9 cellular contexts compared by ENCODE assay signal in genomic region chr4:150297861-150298474, GRCh38.
DNase-seq lines count a peak whose midpoint lies in the region; ATAC-seq lines count a peak whose summit lies in the region.
"Had no signal": no experiment of that assay in that cellular context is flagged by ENCODE, and none has a peak within 500 bp of the region (broad histone marks: within the 10 kb centered on the region; RNA-seq: fewer than 3 reads in every experiment).

No MANE protein-coding gene starts in this region.

- no peaks in the 10 kb centered on the region for H3K27me3 Mint-ChIP-seq in CD4-positive, alpha-beta memory T cell

- peak; percentile 45 for ATAC-seq in GM18867 (IDR thresholded peaks at IDR 0.05; ENCODE audit: unreplicated experiment)
- no peak for ATAC-seq in stimulated activated effector memory CD8-positive, alpha-beta T cell treated with anti-CD3 and anti-CD28 coated beads, Interleukin-12 subunit alpha, Interleukin-12 subunit beta, amount 100 ng/mL, for 72 hours
- no peak for ATAC-seq in HG02642 (IDR thresholded peaks at IDR 0.05; ENCODE audit: poor library complexity, unreplicated experiment)

- peaks cover 4 to 17% of the 10 kb centered on the region in 2 donors for H3K36me3 Mint-ChIP-seq in CD4-positive, alpha-beta memory T cell
- H3K36me3 Mint-ChIP-seq in stimulated activated effector memory CD8-positive, alpha-beta T cell treated with anti-CD3 and anti-CD28 coated beads, Interleukin-12 subunit alpha, Interleukin-12 subunit beta, amount 100 ng/mL, for 72 hours, result peaks cover 12% of the 10 kb centered on the region

- no peaks in the 10 kb centered on the region for H3K9me3 ChIP-seq in CD4-positive, alpha-beta memory T cell (ENCODE audit: control insufficient read depth in 1 of 2, low read length in 2 of 2)

- no peaks in the 10 kb centered on the region for H3K27me3 ChIP-seq in CD4-positive, alpha-beta memory T cell (ENCODE audit: insufficient read depth, low read length)

- no peaks in the 10 kb centered on the region for H3K4me1 ChIP-seq in CD4-positive, alpha-beta memory T cell (ENCODE audit: insufficient read depth, low read length)

- no peak overlapping the region for H3K27ac Mint-ChIP-seq in CD4-positive, alpha-beta memory T cell
- H3K27ac Mint-ChIP-seq in stimulated activated effector memory CD8-positive, alpha-beta T cell treated with anti-CD3 and anti-CD28 coated beads, Interleukin-12 subunit alpha, Interleukin-12 subunit beta, amount 100 ng/mL, for 72 hours, result peak overlapping the region; percentile 17

- peak in 4 of 5 donors; percentile 2 to 10 (median 6) for DNase-seq in CD4-positive, alpha-beta memory T cell
- peak; percentile 43 for DNase-seq in NCI-H446 treated with DMSO at 0.1 percent for 48 hours (lab: John Stamatoyannopoulos, UW)
- peak; percentile 78 for DNase-seq in amniotic epithelial cell (ENCODE audit: low read depth)
- DNase-seq in kidney tubule cell (ENCODE audit: low spot score), result peak; percentile 61
- peak in 1 of 2 donors; percentile 53 for DNase-seq in stimulated activated effector memory CD8-positive, alpha-beta T cell treated with anti-CD3 and anti-CD28 coated beads, Interleukin-12 subunit alpha, Interleukin-12 subunit beta, amount 100 ng/mL, for 72 hours (ENCODE audit: low spot score in 2 of 2)
- no peak for DNase-seq in ecto neural progenitor cell (ENCODE audit: low spot score)

- no peaks in the 10 kb centered on the region for H3K36me3 ChIP-seq in CD4-positive, alpha-beta memory T cell (ENCODE audit: insufficient read depth, low read length)

- H3K27ac ChIP-seq in CD4-positive, alpha-beta memory T cell (ENCODE audit: low read depth, low read length), result no peak overlapping the region
- H3K27ac ChIP-seq: skin epidermis had no signal

- POLR2A ChIA-PET in CD4-positive, alpha-beta memory T cell (lab: Charles Lee; ENCODE audit: partially characterized antibody), result no interaction called here

- H3K4me3 ChIP-seq in CD4-positive, alpha-beta memory T cell (ENCODE audit: low read length in 2 of 2), result no peak overlapping the region
- H3K4me3 ChIP-seq: skin epidermis had no signal

- peaks cover 0 to 4% (median 3%) of the 10 kb centered on the region in 4 donors for H3K4me1 Mint-ChIP-seq in CD4-positive, alpha-beta memory T cell
- H3K4me1 Mint-ChIP-seq in stimulated activated effector memory CD8-positive, alpha-beta T cell treated with anti-CD3 and anti-CD28 coated beads, Interleukin-12 subunit alpha, Interleukin-12 subunit beta, amount 100 ng/mL, for 72 hours, result no peaks in the 10 kb centered on the region

- peaks cover 0 to 2% (median 0%) of the 10 kb centered on the region in 8 donors for H3K9me3 Mint-ChIP-seq in CD4-positive, alpha-beta memory T cell
- H3K9me3 Mint-ChIP-seq in stimulated activated effector memory CD8-positive, alpha-beta T cell treated with anti-CD3 and anti-CD28 coated beads, Interleukin-12 subunit alpha, Interleukin-12 subunit beta, amount 100 ng/mL, for 72 hours, result no peaks in the 10 kb centered on the region

- intact Hi-C loops in CD4-positive, alpha-beta memory T cell (cut with micrococcal nuclease), result loop anchor here (1.0 kb wide), 1 partner anchor 569 kb away; no protein-coding TSS in a partner anchor

- CTCF ChIA-PET in CD4-positive, alpha-beta memory T cell (lab: Charles Lee; ENCODE audit: partially characterized antibody), result interaction anchor here (1.0 to 3.7 kb wide), 7 partner anchors 8 to 574 kb away, joined by 3 to 28 read pairs (median 4); no protein-coding TSS in a partner anchor

- no peak overlapping the region for H3K4me3 Mint-ChIP-seq in CD4-positive, alpha-beta memory T cell
- H3K4me3 Mint-ChIP-seq in stimulated activated effector memory CD8-positive, alpha-beta T cell treated with anti-CD3 and anti-CD28 coated beads, Interleukin-12 subunit alpha, Interleukin-12 subunit beta, amount 100 ng/mL, for 72 hours, result no peak overlapping the region
